Comparison of ENCODE assay signal across 7 cellular contexts in the genomic region with DNA sequence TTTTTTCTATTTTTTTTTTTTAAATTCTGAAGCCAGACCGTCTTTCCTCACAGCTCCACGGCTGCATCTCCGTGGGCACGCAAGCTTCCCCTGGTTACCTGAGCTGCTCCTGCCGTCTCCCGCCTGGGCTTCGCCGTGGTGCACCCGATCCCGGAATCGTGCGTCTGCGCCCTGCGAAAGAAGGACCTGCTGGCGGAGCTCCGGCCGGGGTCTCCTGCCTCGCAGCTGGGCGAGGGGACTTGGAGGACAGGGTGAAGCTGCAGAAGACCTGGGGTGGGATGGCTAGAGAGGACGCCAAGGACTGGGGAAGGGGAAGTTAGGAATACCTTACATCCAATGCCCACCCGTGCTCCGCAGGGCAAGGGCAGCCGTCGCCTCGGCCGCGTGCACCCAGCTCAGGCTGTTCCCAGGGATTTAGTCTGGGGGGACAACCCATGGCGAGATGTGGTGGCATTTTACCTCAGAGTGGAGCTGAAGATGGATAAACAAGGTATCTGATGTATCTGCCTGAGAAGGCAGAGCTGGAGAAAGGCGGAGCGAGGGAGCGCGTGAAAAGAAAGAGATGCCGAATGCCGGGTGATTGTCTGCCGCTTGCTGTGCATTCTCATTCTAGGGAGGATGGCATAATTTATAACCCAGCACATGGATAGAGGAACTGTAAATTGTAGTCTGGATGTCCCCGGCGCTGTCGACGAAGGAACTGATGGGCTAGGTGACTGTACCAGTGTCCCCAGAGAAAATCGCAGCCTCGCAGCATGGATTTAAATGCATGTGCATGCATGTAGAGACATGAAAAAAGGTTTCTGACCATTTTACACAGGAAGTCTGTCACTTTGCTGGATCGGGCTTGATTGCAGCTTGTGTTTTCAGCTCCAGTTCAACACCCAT.
DNase-seq lines count a peak whose midpoint lies in the region; ATAC-seq, FAIRE-seq and TF ChIP-seq lines count a peak whose summit lies in the region.

No MANE protein-coding gene starts in this region.

- H3T11ph ChIP-seq in H9 (ENCODE audit: low read length) = no peak overlapping the region

- no peak for FAIRE-seq in H54 (lab: Jason Lieb, UNC)

- peak overlapping the region; percentile 33 for H2BK12ac ChIP-seq in H9 (ENCODE audit: insufficient read length, low read depth, low read length)

- H3K36me3 ChIP-seq in hepatocyte (replicated peaks; ENCODE audit: insufficient read depth, low read depth) = no peaks in the 10 kb centered on the region

- no peaks in the 10 kb centered on the region for H3K27me3 ChIP-seq in H9 (ENCODE audit: insufficient read depth, low read length)
- no peaks in the 10 kb centered on the region for H3K27me3 ChIP-seq in hepatocyte

- H3K9ac ChIP-seq in H9 (ENCODE audit: extremely low read depth, insufficient read length, low read length) = no peak overlapping the region

- no peak overlapping the region for H2BK5ac ChIP-seq in H9 (ENCODE audit: insufficient read length, low read length)

- no peaks in the 10 kb centered on the region for H3K9me2 ChIP-seq in hepatocyte (replicated peaks; ENCODE audit: insufficient read depth)

- no peaks in the 10 kb centered on the region for H3K9me3 Mint-ChIP-seq in H9
- H3K9me3 Mint-ChIP-seq in activated CD8-positive, alpha-beta T cell treated with anti-CD3 and anti-CD28 coated beads for 36 hours = no peaks in the 10 kb centered on the region

- CTCF ChIA-PET in activated CD8-positive, alpha-beta T cell treated with anti-CD3 and anti-CD28 coated beads for 36 hours (lab: Charles Lee) = interaction anchor here (1.1 kb wide), 1 partner anchor 234 kb away, joined by 3 read pairs; no protein-coding TSS in a partner anchor

- no peak for ATAC-seq in activated CD8-positive, alpha-beta T cell treated with anti-CD3 and anti-CD28 coated beads for 36 hours
- ATAC-seq in stimulated activated naive CD8-positive, alpha-beta T cell treated with anti-CD3 and anti-CD28 coated beads, Interleukin-15, Interleukin-2, amounts not matched to agents 100 U/mL and 50 U/mL, for 24 hours = peak; percentile 9
- ATAC-seq in GM18868 (IDR thresholded peaks at IDR 0.05; ENCODE audit: unreplicated experiment) = no peak

- WGBS in H9 (ENCODE audit: extremely low coverage, insufficient read length, low lambda C conversion rate) = no CpG with 5 or more reads among the region's 42 CpGs
- 91% methylated on average over 42 of the region's 42 CpGs for WGBS in hepatocyte (ENCODE audit: low lambda C conversion rate, missing lambda C conversion rate)

- no peaks in the 10 kb centered on the region for H3K9me3 ChIP-seq in H9 (ENCODE audit: control insufficient read depth, low read depth, low read length)
- H3K9me3 ChIP-seq in hepatocyte (ENCODE audit: low read depth) = no peaks in the 10 kb centered on the region

- H3K56ac ChIP-seq in H9 (ENCODE audit: insufficient read length, low read depth, low read length) = no peak overlapping the region

- no peak overlapping the region for H4K91ac ChIP-seq in H9 (ENCODE audit: insufficient read length, low read depth, low read length)

- no peak overlapping the region for H4K5ac ChIP-seq in H9 (ENCODE audit: insufficient read length, low read depth, low read length)

- peaks cover 52 to 54% of the 10 kb centered on the region in 2 experiments for H3K4me1 Mint-ChIP-seq in H9
- peaks cover 26% of the 10 kb centered on the region for H3K4me1 Mint-ChIP-seq in activated CD8-positive, alpha-beta T cell treated with anti-CD3 and anti-CD28 coated beads for 36 hours (ENCODE audit: low read depth)

- no peak overlapping the region for H2BK20ac ChIP-seq in H9 (ENCODE audit: low read depth, low read length, poor library complexity, severe bottlenecking)

- H2BK15ac ChIP-seq in H9 (ENCODE audit: low read depth, low read length) = no peak overlapping the region

- H3K14ac ChIP-seq in H9 (ENCODE audit: insufficient read depth, low read length) = 0 out of 2 replicates have a peak overlapping the region, but pooled peaks have one; percentile 29

- H3K79me1 ChIP-seq in H9 (ENCODE audit: insufficient read depth, low read depth, low read length, poor library complexity, severe bottlenecking) = no peaks in the 10 kb centered on the region

- no peak overlapping the region for H2AK5ac ChIP-seq in H9 (ENCODE audit: insufficient read length, low read length)

- no peak overlapping the region for H3K4me3 ChIP-seq in hepatocyte

- H3K79me2 ChIP-seq in H9 (ENCODE audit: insufficient read depth, low read length) (0 out of 2 replicates have a peak, but pooled peaks cover 2% of the 10 kb centered on the region), hepatocyte (no peaks in the 10 kb centered on the region)

- no peak for DNase-seq in H9
- DNase-seq in activated CD8-positive, alpha-beta T cell treated with anti-CD3 and anti-CD28 coated beads for 36 hours = peak; percentile 12
- DNase-seq in hepatocyte (ENCODE audit: low spot score) = no peak
- no peak for DNase-seq in stimulated activated naive CD8-positive, alpha-beta T cell treated with anti-CD3 and anti-CD28 coated beads, Interleukin-15, Interleukin-2, amounts not matched to agents 100 U/mL and 50 U/mL, for 24 hours
- no peak for DNase-seq in SHP77 (lab: John Stamatoyannopoulos, UW)
- no peak for DNase-seq in H54 (ENCODE audit: insufficient read length, low spot score)

- no peak overlapping the region for H4K8ac ChIP-seq in H9 (replicated peaks; ENCODE audit: insufficient read length, low read depth, low read length)

- H2AFZ ChIP-seq in H9 (ENCODE audit: low read length) (no peak overlapping the region), hepatocyte (no peak overlapping the region)

- H3K27me3 Mint-ChIP-seq in H9 (ENCODE audit: low read depth) = no peaks in the 10 kb centered on the region
- peaks cover 41% of the 10 kb centered on the region for H3K27me3 Mint-ChIP-seq in activated CD8-positive, alpha-beta T cell treated with anti-CD3 and anti-CD28 coated beads for 36 hours

- POLR2A ChIA-PET in activated CD8-positive, alpha-beta T cell treated with anti-CD3 and anti-CD28 coated beads for 36 hours (lab: Charles Lee) = interaction anchor here (0.6 kb wide), 1 partner anchor 78 kb away, joined by 3 read pairs; no protein-coding TSS in a partner anchor

- intact Hi-C loops in activated CD8-positive, alpha-beta T cell treated with anti-CD3 and anti-CD28 coated beads for 36 hours (cut with micrococcal nuclease) = no loop called here

- H3K27ac ChIP-seq in H9 (ENCODE audit: insufficient read length, low read depth, low read length) (no peak overlapping the region), hepatocyte (peak overlapping the region; percentile 50)

- no peak overlapping the region for H3K23ac ChIP-seq in H9 (ENCODE audit: insufficient read length, low read depth, low read length)

- H3K4ac ChIP-seq in H9 (ENCODE audit: low read depth, low read length) = no peak overlapping the region

- no peak overlapping the region for H3K4me2 ChIP-seq in H9 (ENCODE audit: insufficient read depth, insufficient read length, low read length)
- peak overlapping the region; percentile 62 for H3K4me2 ChIP-seq in hepatocyte

- TF ChIP-seq POLR2A in H54 (IDR thresholded peaks at IDR 0.05; ENCODE audit: low read depth, low read length) = no peak

- H4K20me1 ChIP-seq in H9 (ENCODE audit: control insufficient read depth, insufficient read depth, insufficient read length) (no peaks in the 10 kb centered on the region), hepatocyte (ENCODE audit: insufficient read depth, poor library complexity, severe bottlenecking) (no peaks in the 10 kb centered on the region)

- H3K27ac Mint-ChIP-seq in H9 = peak overlapping the region; percentile 23 to 82 (median 69); a peak in 3 of 7 replicates
- H3K27ac Mint-ChIP-seq in activated CD8-positive, alpha-beta T cell treated with anti-CD3 and anti-CD28 coated beads for 36 hours = peak overlapping the region; percentile 25

- no peak overlapping the region for H2BK120ac ChIP-seq in H9 (ENCODE audit: low read depth, low read length, poor library complexity, severe bottlenecking)

- peaks cover 2 to 6% (median 5%) of the 10 kb centered on the region in 3 experiments; a peak in 3 of 7 replicates for H3K36me3 Mint-ChIP-seq in H9 (ENCODE audit: insufficient read depth in 1 of 3, low read depth in 3 of 3)
- no peaks in the 10 kb centered on the region for H3K36me3 Mint-ChIP-seq in activated CD8-positive, alpha-beta T cell treated with anti-CD3 and anti-CD28 coated beads for 36 hours (ENCODE audit: low read depth)

- no peaks in the 10 kb centered on the region for H3K23me2 ChIP-seq in H9 (ENCODE audit: insufficient read length, low read depth, low read length, poor library complexity, severe bottlenecking)

- no peak for TF ChIP-seq CTCF in H9 (conservative IDR thresholded peaks at IDR 0.05)
- no peak for TF ChIP-seq CTCF in activated CD8-positive, alpha-beta T cell treated with anti-CD3 and anti-CD28 coated beads for 36 hours (IDR thresholded peaks at IDR 0.05)
- no peak for TF ChIP-seq CTCF in hepatocyte (IDR thresholded peaks at IDR 0.05; ENCODE audit: poor library complexity)

- H3K4me3 Mint-ChIP-seq in H9 = peak overlapping the region in 1 of 2 experiments; percentile 37; a peak in 1 of 5 replicates
- peak overlapping the region; percentile 73 for H3K4me3 Mint-ChIP-seq in activated CD8-positive, alpha-beta T cell treated with anti-CD3 and anti-CD28 coated beads for 36 hours

- H3K4me1 ChIP-seq in H9 (ENCODE audit: insufficient read depth, low read length) (peaks cover 28% of the 10 kb centered on the region), hepatocyte (ENCODE audit: insufficient read depth) (peaks cover 32% of the 10 kb centered on the region)

- peak overlapping the region; percentile 61 for H3K18ac ChIP-seq in H9 (ENCODE audit: insufficient read length, low read depth, low read length)
